Comparison of ENCODE assay signal across 16 cellular contexts in the genomic region with DNA sequence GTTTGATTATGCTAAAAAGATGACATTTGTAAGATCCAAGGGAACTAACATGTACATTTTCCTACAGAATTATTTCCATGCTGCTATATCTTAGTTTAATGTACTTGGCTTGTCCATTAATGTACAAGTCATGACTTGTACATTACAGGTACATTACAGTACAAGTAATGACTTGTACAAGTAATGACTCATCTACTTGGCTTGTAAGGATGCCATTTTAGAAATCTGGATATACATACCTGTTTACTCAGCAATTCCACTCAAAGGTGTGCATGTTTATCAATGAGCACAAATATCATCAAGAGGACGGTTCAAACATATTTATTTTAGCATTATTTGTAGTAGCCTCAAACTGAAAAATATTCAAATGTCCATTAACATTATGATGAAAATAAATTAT.
"Had no signal": no experiment of that assay in that cellular context is flagged by ENCODE, and none has a peak within 500 bp of the region (broad histone marks: within the 10 kb centered on the region; RNA-seq: fewer than 3 reads in every experiment).

No MANE protein-coding gene starts in this region.

- H3K4me3 ChIP-seq: ovary, prostate gland, right atrium auricular region, upper lobe of left lung had no signal

- H3K36me3 ChIP-seq: ovary, prostate gland, right atrium auricular region, upper lobe of left lung had no signal

- H3K9me3 ChIP-seq: ovary, prostate gland, right atrium auricular region, upper lobe of left lung had no signal

- DNase-seq: activated CD4-positive, alpha-beta memory T cell treated with anti-CD3 and anti-CD28 coated beads, Interleukin-2, amount 10 ng/mL, durations not matched to agents 7 days and 5 days; activated CD4-positive, alpha-beta T cell treated with anti-CD3 and anti-CD28 coated beads, Interleukin-2, amount 10 ng/mL, durations not matched to agents 24 days and 14 days; activated gamma-delta T cell; activated naive CD4-positive, alpha-beta T cell treated with anti-CD3 and anti-CD28 coated beads, Interleukin-2, amount 50 U/mL, for 16 hours; activated naive CD8-positive, alpha-beta T cell treated with anti-CD3 and anti-CD28 coated beads, Interleukin-2, amount 50 U/mL, for 24 hours; effector CD4-positive, alpha-beta T cell; hypothalamus; left cardiac atrium; ovary; stimulated activated CD4-positive, alpha-beta T cell treated with anti-CD3 and anti-CD28 coated beads, Interleukin-12 subunit alpha, Interleukin-12 subunit beta, amount 100 ng/mL, for 4 hours; stimulated activated CD4-positive, alpha-beta T cell treated with anti-CD3 and anti-CD28 coated beads, Interleukin-4, amount 100 ng/mL, for 4 hours; stimulated activated naive CD8-positive, alpha-beta T cell treated with anti-CD3 and anti-CD28 coated beads, Interleukin-15, Interleukin-2, amounts not matched to agents 100 U/mL and 50 U/mL, for 24 hours; upper lobe of left lung had no signal

- ATAC-seq: activated naive CD8-positive, alpha-beta T cell treated with anti-CD3 and anti-CD28 coated beads, Interleukin-2, amount 50 U/mL, for 24 hours; left cardiac atrium; natural killer cell treated with Interleukin-12 subunit alpha and Interleukin-12 subunit beta and Interleukin-15 and Interleukin-18, amount 100 ng/mL, for 72 hours; stimulated activated naive CD8-positive, alpha-beta T cell treated with anti-CD3 and anti-CD28 coated beads, Interleukin-15, Interleukin-2, amounts not matched to agents 100 U/mL and 50 U/mL, for 24 hours had no signal

- H3K27ac ChIP-seq: ovary, prostate gland, right atrium auricular region, upper lobe of left lung had no signal

- H3K27me3 ChIP-seq: ovary, right atrium auricular region, upper lobe of left lung had no signal

- H3K4me1 ChIP-seq: prostate gland, right atrium auricular region, upper lobe of left lung had no signal
